22 cellular contexts compared by ENCODE assay signal in the genomic region with DNA sequence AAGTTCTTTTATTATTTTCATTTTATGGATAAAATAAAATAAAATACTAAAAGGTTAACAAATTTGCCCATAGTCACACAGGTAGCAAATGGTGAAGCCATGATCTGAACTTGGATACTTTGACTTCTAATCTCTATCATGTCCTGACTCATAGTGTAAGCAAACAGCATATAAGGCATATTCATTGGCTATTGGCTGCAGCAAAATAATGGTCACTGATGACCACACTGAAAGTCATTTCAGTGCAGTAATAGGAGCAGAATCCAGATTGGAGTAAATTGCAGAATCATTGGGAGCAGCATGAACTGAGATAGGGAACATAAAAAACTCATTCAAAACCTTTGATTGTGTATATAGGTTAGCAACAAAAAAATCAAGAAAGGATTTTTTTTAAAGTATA.
A peak's percentile ranks its signal among the peaks of the same experiment; 100 is the strongest.
DNase-seq lines count a peak whose midpoint lies in the region; ATAC-seq, FAIRE-seq and TF ChIP-seq lines count a peak whose summit lies in the region.
"Had no signal": no experiment of that assay in that cellular context is flagged by ENCODE, and none has a peak within 500 bp of the region (broad histone marks: within the 10 kb centered on the region; RNA-seq: fewer than 3 reads in every experiment).

No MANE protein-coding gene starts in this region.

- no TSS peak for BruUV-seq in PC-3 (replicated peaks; lab: Mats Ljungman, UMichigan)

- DNase-seq in A549 (ENCODE audit: low read depth in 1 of 2, low spot score in 1 of 2) (peak; percentile 6 to 11), EH (ENCODE audit: low read depth) (peak; percentile 15), PC-3 (peak; percentile 57), activated gamma-delta T cell treated with Interleukin-2 at 50 U/mL for 16 hours (no peak)
- DNase-seq in effector memory CD8-positive, alpha-beta T cell: no peak
- no peak for DNase-seq in activated CD8-positive, alpha-beta memory T cell treated with anti-CD3 and anti-CD28 coated beads, Interleukin-2, amount 10 ng/mL, durations not matched to agents 7 days and 5 days
- DNase-seq: ACHN; activated CD4-positive, alpha-beta T cell treated with anti-CD3 and anti-CD28 coated beads for 4 hours; activated effector memory CD4-positive, alpha-beta T cell treated with anti-CD3 and anti-CD28 coated beads, Interleukin-2, amount 50 U/mL, for 16 hours; amniotic stem cell; C1 segment of cervical spinal cord; DMS79; effector CD4-positive, alpha-beta T cell; NCI-H524 had no signal

- TF ChIP-seq RAD21 in A549 (conservative IDR thresholded peaks at IDR 0.05 in 1 of 2, IDR thresholded peaks at IDR 0.05 in 1 of 2): no peak

- H3K36me3 Mint-ChIP-seq in effector memory CD8-positive, alpha-beta T cell (ENCODE audit: insufficient read depth): no peaks in the 10 kb centered on the region
- H3K36me3 Mint-ChIP-seq in activated CD8-positive, alpha-beta memory T cell treated with anti-CD3 and anti-CD28 coated beads, Interleukin-2, amount 10 ng/mL, durations not matched to agents 7 days and 5 days: peaks cover 3% of the 10 kb centered on the region
- H3K36me3 Mint-ChIP-seq: neural progenitor cell had no signal

- no peak overlapping the region for H3K4me3 ChIP-seq in A549
- no peak overlapping the region for H3K4me3 ChIP-seq in PC-3 (ENCODE audit: low read length)
- H3K4me3 ChIP-seq: left lung, neural progenitor cell had no signal

- no peak overlapping the region for H3K4me2 ChIP-seq in A549
- no peak overlapping the region for H3K4me2 ChIP-seq in PC-3 (ENCODE audit: low read length)
- H3K4me2 ChIP-seq: neural progenitor cell had no signal

- H4K20me1 ChIP-seq in PC-3 (ENCODE audit: low read length): no peaks in the 10 kb centered on the region

- no peak for TF ChIP-seq CTCF in A549 (IDR thresholded peaks at IDR 0.05)
- TF ChIP-seq CTCF in PC-3 (conservative IDR thresholded peaks at IDR 0.05; ENCODE audit: low read depth, low read length): no peak

- H2AFZ ChIP-seq in PC-3 (ENCODE audit: low read length): no peak overlapping the region
- H2AFZ ChIP-seq: neural progenitor cell had no signal

- H3K27me3 Mint-ChIP-seq in effector memory CD8-positive, alpha-beta T cell: no peaks in the 10 kb centered on the region
- no peaks in the 10 kb centered on the region for H3K27me3 Mint-ChIP-seq in activated CD8-positive, alpha-beta memory T cell treated with anti-CD3 and anti-CD28 coated beads, Interleukin-2, amount 10 ng/mL, durations not matched to agents 7 days and 5 days
- H3K27me3 Mint-ChIP-seq: progenitor cell of endocrine pancreas had no signal

- H3K4me3 Mint-ChIP-seq in effector memory CD8-positive, alpha-beta T cell: peak overlapping the region; percentile 11 to 30
- H3K4me3 Mint-ChIP-seq in activated CD8-positive, alpha-beta memory T cell treated with anti-CD3 and anti-CD28 coated beads, Interleukin-2, amount 10 ng/mL, durations not matched to agents 7 days and 5 days: no peak overlapping the region
- H3K4me3 Mint-ChIP-seq: neural progenitor cell had no signal

- H3K27me3 ChIP-seq in PC-3 (ENCODE audit: low read length): no peaks in the 10 kb centered on the region
- H3K27me3 ChIP-seq: left lung, neural progenitor cell had no signal

- POLR2A ChIA-PET in A549 (lab: Yijun Ruan, JAX) (no interaction called here), PC-3 (lab: Charles Lee; ENCODE audit: unreplicated experiment) (no interaction called here)

- H3K36me3 ChIP-seq in PC-3 (ENCODE audit: low read depth, low read length): no peaks in the 10 kb centered on the region
- H3K36me3 ChIP-seq: left lung, neural progenitor cell had no signal

- H3K9me3 Mint-ChIP-seq in effector memory CD8-positive, alpha-beta T cell: peaks cover 5 to 13% of the 10 kb centered on the region in 2 donors
- H3K9me3 Mint-ChIP-seq in activated CD8-positive, alpha-beta memory T cell treated with anti-CD3 and anti-CD28 coated beads, Interleukin-2, amount 10 ng/mL, durations not matched to agents 7 days and 5 days (ENCODE audit: low read depth): peaks cover 22% of the 10 kb centered on the region

- no peak for TF ChIP-seq EP300 in A549 (IDR thresholded peaks at IDR 0.05)

- CTCF ChIA-PET in A549 (lab: Yijun Ruan, JAX) (no interaction called here), PC-3 (lab: Charles Lee) (no interaction called here)
- CTCF ChIA-PET in activated CD8-positive, alpha-beta memory T cell treated with anti-CD3 and anti-CD28 coated beads, Interleukin-2, amount 10 ng/mL, durations not matched to agents 7 days and 5 days (lab: Charles Lee): no interaction called here

- peak overlapping the region in 1 of 2 donors; percentile 3 for H3K27ac Mint-ChIP-seq in effector memory CD8-positive, alpha-beta T cell
- H3K27ac Mint-ChIP-seq in activated CD8-positive, alpha-beta memory T cell treated with anti-CD3 and anti-CD28 coated beads, Interleukin-2, amount 10 ng/mL, durations not matched to agents 7 days and 5 days: no peak overlapping the region
- H3K27ac Mint-ChIP-seq: neural progenitor cell, progenitor cell of endocrine pancreas had no signal

- H3K9ac ChIP-seq in PC-3 (ENCODE audit: low read length): no peak overlapping the region
- H3K9ac ChIP-seq: neural progenitor cell had no signal

- no peaks in the 10 kb centered on the region for H3F3A ChIP-seq in PC-3 (ENCODE audit: low read length, unreplicated experiment)

- H3K4me1 ChIP-seq in A549: no peaks in the 10 kb centered on the region
- H3K4me1 ChIP-seq in PC-3 (ENCODE audit: insufficient read depth, low read length): peaks cover 7% of the 10 kb centered on the region
- H3K4me1 ChIP-seq: left lung, neural progenitor cell had no signal

- no peak for FAIRE-seq in A549 (lab: Jason Lieb, UNC)
- FAIRE-seq: urothelium cell line had no signal

- H3K9me2 ChIP-seq in PC-3 (replicated peaks; ENCODE audit: low read length): no peaks in the 10 kb centered on the region

- no peak for TF ChIP-seq POLR2A in A549 (IDR thresholded peaks at IDR 0.05; ENCODE audit: low read length)

- H3K9me3 ChIP-seq in A549 (no peaks in the 10 kb centered on the region), PC-3 (ENCODE audit: low read length) (no peaks in the 10 kb centered on the region)

- peaks cover 7 to 12% of the 10 kb centered on the region in 2 donors for H3K4me1 Mint-ChIP-seq in effector memory CD8-positive, alpha-beta T cell (ENCODE audit: low read depth in 2 of 2)
- peaks cover 9% of the 10 kb centered on the region for H3K4me1 Mint-ChIP-seq in activated CD8-positive, alpha-beta memory T cell treated with anti-CD3 and anti-CD28 coated beads, Interleukin-2, amount 10 ng/mL, durations not matched to agents 7 days and 5 days
- H3K4me1 Mint-ChIP-seq: neural progenitor cell had no signal

- no peaks in the 10 kb centered on the region for H3K79me2 ChIP-seq in PC-3 (ENCODE audit: low read length)

- H3K27ac ChIP-seq in A549 (no peak overlapping the region), PC-3 (ENCODE audit: low read length) (no peak overlapping the region)
- H3K27ac ChIP-seq: left lung, neural progenitor cell had no signal

- ATAC-seq in A549: no peak
- peak; percentile 57; the same call in 1 of the 2 replicates for ATAC-seq in PC-3
- no peak for ATAC-seq in effector memory CD8-positive, alpha-beta T cell (replicated peaks)
- no peak for ATAC-seq in HG02840 (IDR thresholded peaks at IDR 0.05; ENCODE audit: low FRiP score, unreplicated experiment)
- ATAC-seq in HG02885 (IDR thresholded peaks at IDR 0.05; ENCODE audit: poor library complexity, unreplicated experiment): no peak
- no peak for ATAC-seq in activated CD8-positive, alpha-beta memory T cell treated with anti-CD3 and anti-CD28 coated beads, Interleukin-2, amount 10 ng/mL, durations not matched to agents 7 days and 5 days
- ATAC-seq: esophagus mucosa, left lung, Right ventricle myocardium inferior had no signal

- intact Hi-C loops in PC-3 (cut with micrococcal nuclease): no loop called here

TF ChIP-seq in A549, 52 proteins besides CTCF, POLR2A, EP300 and RAD21:
- TF ChIP-seq JUN (IDR thresholded peaks at IDR 0.05) (no peak), ZSCAN20 (CRISPR knock-in tag; IDR thresholded peaks at IDR 0.05) (no peak), HOXB5 (CRISPR knock-in tag; IDR thresholded peaks at IDR 0.05) (no peak)

Comparison
In these comparisons a context has a peak if more than half of its experiments do, and no peak if none do; other contexts are left out.
1. DNase-seq: peak in A549 (2 of 2), EH (single experiment) and PC-3 (single experiment); none in effector memory CD8-positive, alpha-beta T cell (0 of 3), activated gamma-delta T cell treated with Interleukin-2 at 50 U/mL for 16 hours (single experiment) and activated CD8-positive, alpha-beta memory T cell treated with anti-CD3 and anti-CD28 coated beads, Interleukin-2, amount 10 ng/mL, durations not matched to agents 7 days and 5 days (single experiment).